12 cellular contexts compared by ENCODE assay signal in the genomic region with DNA sequence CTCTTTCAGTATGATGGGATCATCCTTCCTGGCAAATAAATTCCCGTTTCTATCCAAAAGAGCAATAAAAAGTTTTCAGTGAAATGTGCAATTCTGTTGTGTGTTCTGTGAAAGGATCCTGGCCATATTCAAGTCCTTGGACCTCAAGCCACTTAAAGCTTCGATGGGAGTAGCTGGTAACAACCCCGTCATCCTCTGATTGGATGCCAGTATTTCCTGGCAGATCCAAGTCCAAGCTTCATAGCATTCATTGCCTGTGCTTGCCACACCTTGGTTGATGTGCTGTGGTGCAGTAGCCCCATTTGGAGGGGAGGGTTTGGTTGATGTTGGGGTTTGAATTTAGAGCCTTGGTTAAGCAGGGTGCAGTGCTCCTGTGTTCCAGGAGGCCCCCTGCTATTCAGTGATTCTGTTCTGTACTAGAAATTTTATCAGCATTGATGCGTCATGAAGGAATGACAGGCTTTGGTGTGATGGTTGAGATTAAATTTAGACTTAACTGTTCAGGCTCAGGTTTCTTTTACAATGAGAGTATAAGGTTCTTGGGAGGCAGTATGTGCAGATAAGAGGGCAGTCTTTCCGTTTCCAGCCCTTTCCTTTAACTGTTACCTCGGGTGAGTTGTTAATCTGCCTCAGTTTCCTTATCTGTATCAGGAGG. TPM values are rescaled to one million over a fixed set of nuclear protein-coding genes. Genes with fewer than 3 reads are reported as not detected.
DNase-seq lines count a peak whose midpoint lies in the region; ATAC-seq and TF ChIP-seq lines count a peak whose summit lies in the region.
"Had no signal": no experiment of that assay in that cellular context is flagged by ENCODE, and none has a peak within 500 bp of the region (broad histone marks: within the 10 kb centered on the region; RNA-seq: fewer than 3 reads in every experiment).

No MANE protein-coding gene starts in this region.

- intact Hi-C loops in MCF 10A (cut with micrococcal nuclease): no loop called here
- intact Hi-C loops in breast epithelium (cut with DNase I; ENCODE audit: low total_unique reads): no loop called here
- intact Hi-C loops in activated CD8-positive, alpha-beta T cell treated with anti-CD3 and anti-CD28 coated beads for 36 hours (cut with micrococcal nuclease): loop anchor here (5.0 kb wide), 1 partner anchor 51 kb away; no protein-coding TSS in a partner anchor

- no peaks in the 10 kb centered on the region for H3K36me3 ChIP-seq in breast epithelium

- no peaks in the 10 kb centered on the region for H3K9me3 Mint-ChIP-seq in MCF 10A (ENCODE audit: unreplicated experiment)
- no peaks in the 10 kb centered on the region for H3K9me3 Mint-ChIP-seq in activated CD8-positive, alpha-beta T cell treated with anti-CD3 and anti-CD28 coated beads for 36 hours
- no peaks in the 10 kb centered on the region for H3K9me3 Mint-ChIP-seq in stimulated activated memory B cell treated with anti-CD40 and anti-IgM and Interleukin-4, amounts not matched to agents 10 μg/mL and 1 μg/mL and 100 μg/mL, for 72 hours

- no peak overlapping the region for H3K27ac Mint-ChIP-seq in MCF 10A (ENCODE audit: low read depth, unreplicated experiment)
- H3K27ac Mint-ChIP-seq in activated CD8-positive, alpha-beta T cell treated with anti-CD3 and anti-CD28 coated beads for 36 hours: peak overlapping the region; percentile 65
- H3K27ac Mint-ChIP-seq in stimulated activated memory B cell treated with anti-CD40 and anti-IgM and Interleukin-4, amounts not matched to agents 10 μg/mL and 1 μg/mL and 100 μg/mL, for 72 hours: peak overlapping the region; percentile 2

- no peak for TF ChIP-seq POLR2A in breast epithelium (IDR thresholded peaks at IDR 0.05)

- H3K36me3 Mint-ChIP-seq in MCF 10A (ENCODE audit: insufficient read depth, unreplicated experiment): peaks cover 100% of the 10 kb centered on the region
- H3K36me3 Mint-ChIP-seq in activated CD8-positive, alpha-beta T cell treated with anti-CD3 and anti-CD28 coated beads for 36 hours (ENCODE audit: low read depth): peaks cover 93% of the 10 kb centered on the region
- H3K36me3 Mint-ChIP-seq in stimulated activated memory B cell treated with anti-CD40 and anti-IgM and Interleukin-4, amounts not matched to agents 10 μg/mL and 1 μg/mL and 100 μg/mL, for 72 hours: peaks cover 77% of the 10 kb centered on the region

- POLR2A ChIA-PET in MCF 10A (lab: Yijun Ruan, JAX): no interaction called here
- POLR2A ChIA-PET in activated CD8-positive, alpha-beta T cell treated with anti-CD3 and anti-CD28 coated beads for 36 hours (lab: Charles Lee): interaction anchor here (0.8 to 4.3 kb wide), 5 partner anchors 9 to 141 kb away, joined by 3 to 24 read pairs (median 3); partner anchors contain the start of genes ELOA and PITHD1

- H3K4me3 ChIP-seq in breast epithelium: no peak overlapping the region
- no peak overlapping the region for H3K4me3 ChIP-seq in fibroblast of mammary gland (ENCODE audit: control insufficient read depth, low read depth, low read length)
- H3K4me3 ChIP-seq: SJCRH30, thoracic aorta had no signal

- no peak for TF ChIP-seq CTCF in MCF 10A (IDR thresholded peaks at IDR 0.05; ENCODE audit: unreplicated experiment)
- TF ChIP-seq CTCF in breast epithelium (IDR thresholded peaks at IDR 0.05): no peak
- TF ChIP-seq CTCF in activated CD8-positive, alpha-beta T cell treated with anti-CD3 and anti-CD28 coated beads for 36 hours (IDR thresholded peaks at IDR 0.05): no peak
- TF ChIP-seq CTCF in fibroblast of mammary gland (conservative IDR thresholded peaks at IDR 0.05; ENCODE audit: control insufficient read depth, insufficient read depth, low read depth, low read length): no peak

- DNase-seq in MCF 10A (ENCODE audit: unreplicated experiment): no peak
- no peak for DNase-seq in breast epithelium (ENCODE audit: low spot score in 2 of 2)
- DNase-seq in activated CD8-positive, alpha-beta T cell treated with anti-CD3 and anti-CD28 coated beads for 36 hours: no peak
- DNase-seq in fibroblast of mammary gland (ENCODE audit: low read depth): peak; percentile 51
- DNase-seq in putamen (ENCODE audit: low spot score): no peak
- no peak for DNase-seq in OCI-M2 (lab: John Stamatoyannopoulos, UW; ENCODE audit: unreplicated experiment)
- no peak for DNase-seq in NCI-H2081 treated with DMSO at 0.1 percent for 48 hours (lab: John Stamatoyannopoulos, UW)
- DNase-seq: DMS153, mesendoderm, SJCRH30 had no signal

- CTCF ChIA-PET in MCF 10A (lab: Yijun Ruan, JAX): interaction anchor here (0.6 to 1.5 kb wide), 2 partner anchors 8 to 10 kb away, joined by 3 to 10 read pairs; no protein-coding TSS in a partner anchor
- CTCF ChIA-PET in activated CD8-positive, alpha-beta T cell treated with anti-CD3 and anti-CD28 coated beads for 36 hours (lab: Charles Lee): interaction anchor here (0.5 to 1.4 kb wide), 3 partner anchors 56 to 182 kb away, joined by 3 to 4 read pairs (median 3); no protein-coding TSS in a partner anchor

- BruUV-seq in MCF 10A (replicated peaks; lab: Mats Ljungman, UMichigan): no TSS peak

- H3K4me3 Mint-ChIP-seq in MCF 10A (ENCODE audit: unreplicated experiment): peak overlapping the region; percentile 25
- peak overlapping the region; percentile 95 for H3K4me3 Mint-ChIP-seq in activated CD8-positive, alpha-beta T cell treated with anti-CD3 and anti-CD28 coated beads for 36 hours
- H3K4me3 Mint-ChIP-seq in stimulated activated memory B cell treated with anti-CD40 and anti-IgM and Interleukin-4, amounts not matched to agents 10 μg/mL and 1 μg/mL and 100 μg/mL, for 72 hours: no peak overlapping the region

- peaks cover 47% of the 10 kb centered on the region for H3K4me1 Mint-ChIP-seq in MCF 10A (ENCODE audit: insufficient read depth, unreplicated experiment)
- H3K4me1 Mint-ChIP-seq in activated CD8-positive, alpha-beta T cell treated with anti-CD3 and anti-CD28 coated beads for 36 hours (ENCODE audit: low read depth): peaks cover 74% of the 10 kb centered on the region
- H3K4me1 Mint-ChIP-seq in stimulated activated memory B cell treated with anti-CD40 and anti-IgM and Interleukin-4, amounts not matched to agents 10 μg/mL and 1 μg/mL and 100 μg/mL, for 72 hours: peaks cover 85% of the 10 kb centered on the region

- no peaks in the 10 kb centered on the region for H3K27me3 Mint-ChIP-seq in MCF 10A (ENCODE audit: insufficient read depth, unreplicated experiment)
- H3K27me3 Mint-ChIP-seq in activated CD8-positive, alpha-beta T cell treated with anti-CD3 and anti-CD28 coated beads for 36 hours: no peaks in the 10 kb centered on the region
- no peaks in the 10 kb centered on the region for H3K27me3 Mint-ChIP-seq in stimulated activated memory B cell treated with anti-CD40 and anti-IgM and Interleukin-4, amounts not matched to agents 10 μg/mL and 1 μg/mL and 100 μg/mL, for 72 hours

- ATAC-seq in activated CD8-positive, alpha-beta T cell treated with anti-CD3 and anti-CD28 coated beads for 36 hours: no peak
- no peak for ATAC-seq in stimulated activated memory B cell treated with anti-CD40 and anti-IgM and Interleukin-4, amounts not matched to agents 10 μg/mL and 1 μg/mL and 100 μg/mL, for 72 hours

- peaks cover 0 to 18% of the 10 kb centered on the region in 2 donors for H3K4me1 ChIP-seq in breast epithelium

- H3K27ac ChIP-seq in breast epithelium: no peak overlapping the region
- H3K27ac ChIP-seq: SJCRH30, thoracic aorta had no signal

- no peaks in the 10 kb centered on the region for H3K27me3 ChIP-seq in breast epithelium
- H3K27me3 ChIP-seq: SJCRH30 had no signal

- H3K9me3 ChIP-seq in breast epithelium: no peaks in the 10 kb centered on the region
- H3K9me3 ChIP-seq: SJCRH30, thoracic aorta had no signal

RNA-seq across cellular contexts. Expression of gene RPL11, which starts 4.9 kb away (rescaled TPM):
- total RNA-seq in MCF 10A (2022): 1,201 and 1,563 TPM in 2 replicates
- total RNA-seq in breast epithelium: 1,000 to 10,000 TPM; 1,191 to 1,487 (median 1,340) TPM
- total RNA-seq in activated CD8-positive, alpha-beta T cell treated with anti-CD3 and anti-CD28 coated beads for 36 hours: 1,000 to 10,000 TPM; 1,493 to 1,569 TPM

RNA-seq across cellular contexts. Expression of gene ELOA, which starts 46.8 kb away (rescaled TPM):
- total RNA-seq in MCF 10A (2022) (68.3 and 69.1 TPM in 2 replicates), breast epithelium (10 to 100 TPM; 30.3 to 61.9 (median 32.8) TPM)
- total RNA-seq in activated CD8-positive, alpha-beta T cell treated with anti-CD3 and anti-CD28 coated beads for 36 hours: 10 to 100 TPM; 29.7 to 29.9 TPM
